ENCODE assay signal across 16 cellular contexts in genomic region chr11:95499516-95500135, GRCh38.
DNase-seq lines count a peak whose midpoint lies in the region; ATAC-seq and TF ChIP-seq lines count a peak whose summit lies in the region.
"Had no signal": no experiment of that assay in that cellular context is flagged by ENCODE, and none has a peak within 500 bp of the region (broad histone marks: within the 10 kb centered on the region; RNA-seq: fewer than 3 reads in every experiment).

No MANE protein-coding gene starts in this region.

- H3K27me3 ChIP-seq in GM23248 (replicated peaks; ENCODE audit: insufficient read depth) (no peaks in the 10 kb centered on the region), smooth muscle cell (ENCODE audit: low read depth) (no peaks in the 10 kb centered on the region)
- H3K27me3 ChIP-seq: body of pancreas had no signal

- H3K36me3 Mint-ChIP-seq in WTC11, result no peaks in the 10 kb centered on the region

- H3K9me3 Mint-ChIP-seq in WTC11, result no peaks in the 10 kb centered on the region

- H3F3A ChIP-seq in GM23248 (ENCODE audit: insufficient read depth) (peaks cover 13% of the 10 kb centered on the region; the same call in 1 of the 2 replicates), smooth muscle cell (ENCODE audit: low read depth) (peaks cover 18% of the 10 kb centered on the region)

- H3K9me3 ChIP-seq in GM23248 (ENCODE audit: low read depth), result no peaks in the 10 kb centered on the region
- no peaks in the 10 kb centered on the region for H3K9me3 ChIP-seq in smooth muscle cell (replicated peaks; ENCODE audit: low read depth)
- H3K9me3 ChIP-seq: body of pancreas had no signal

- DNase-seq in GM23248 (peak; percentile 77), WTC11 (ENCODE audit: low spot score) (no peak), fibroblast of villous mesenchyme (ENCODE audit: low read depth) (peak; percentile 48), smooth muscle cell (lab: John Stamatoyannopoulos, UW; ENCODE audit: unreplicated experiment) (no peak)
- DNase-seq in activated effector memory CD4-positive, alpha-beta T cell treated with anti-CD3 and anti-CD28 coated beads, Interleukin-2, amount 50 U/mL, for 16 hours, result no peak
- DNase-seq in activated CD4-positive, alpha-beta T cell treated with anti-CD3 and anti-CD28 coated beads for 4 hours, result no peak
- no peak for DNase-seq in stimulated activated CD4-positive, alpha-beta T cell treated with anti-CD3 and anti-CD28 coated beads, Interleukin-4, amount 100 ng/mL, for 24 hours
- DNase-seq in stimulated activated CD4-positive, alpha-beta T cell treated with anti-CD3 and anti-CD28 coated beads, Interleukin-1b, Interleukin-23, amount 100 ng/mL, for 48 hours, result no peak
- DNase-seq: activated naive CD4-positive, alpha-beta T cell treated with Interleukin-2 at 50 U/mL for 16 hours; body of pancreas; DMS79 treated with DMSO at 0.1 percent for 48 hours; foreskin melanocyte; stimulated activated CD8-positive, alpha-beta memory T cell treated with anti-CD3 and anti-CD28 coated beads, Interleukin-4, amount 100 ng/mL, for 48 hours had no signal

- peak overlapping the region; percentile 11; the same call in 1 of the 2 replicates for H3K27ac ChIP-seq in GM23248
- H3K27ac ChIP-seq in smooth muscle cell (ENCODE audit: low read depth), result peak overlapping the region; percentile 71
- H3K27ac ChIP-seq: body of pancreas, C4-2B had no signal

- POLR2A ChIA-PET in WTC11 (lab: Charles Lee), result no interaction called here

- H3K27ac Mint-ChIP-seq in WTC11, result peak overlapping the region; percentile 48; the same call in 1 of the 2 replicates
- H3K27ac Mint-ChIP-seq: dendritic cell treated with granulocyte-macrophage colony-stimulating factor and Interleukin-4, amounts not matched to agents 40 ng/mL and 50 ng/mL, for 4 days had no signal

- peaks cover 23% of the 10 kb centered on the region for H3K4me1 Mint-ChIP-seq in WTC11

- H3K4me1 ChIP-seq in GM23248 (ENCODE audit: insufficient read depth), result peaks cover 23% of the 10 kb centered on the region
- H3K4me1 ChIP-seq in smooth muscle cell (ENCODE audit: low read depth), result peaks cover 28% of the 10 kb centered on the region
- H3K4me1 ChIP-seq: body of pancreas had no signal

- H3K4me2 ChIP-seq in GM23248 (ENCODE audit: unreplicated experiment), result peak overlapping the region; percentile 39
- peak overlapping the region; percentile 28 for H3K4me2 ChIP-seq in smooth muscle cell

- no peaks in the 10 kb centered on the region for H3K9me2 ChIP-seq in GM23248 (ENCODE audit: insufficient read depth)

- no peak for TF ChIP-seq CTCF in WTC11 (IDR thresholded peaks at IDR 0.05)
- no peak for TF ChIP-seq CTCF in fibroblast of villous mesenchyme (IDR thresholded peaks at IDR 0.05; ENCODE audit: insufficient read depth, low read depth, low read length)
- no peak for TF ChIP-seq CTCF in smooth muscle cell (IDR thresholded peaks at IDR 0.05; ENCODE audit: borderline replicate concordance, insufficient read depth, poor library complexity, severe bottlenecking)

- H3K9ac ChIP-seq in GM23248 (no peak overlapping the region), smooth muscle cell (ENCODE audit: low read depth) (no peak overlapping the region)

- in situ Hi-C loops in GM23248 (cut with MboI), result no loop called here

- no peaks in the 10 kb centered on the region for H3K79me2 ChIP-seq in GM23248 (ENCODE audit: insufficient read depth)
- H3K79me2 ChIP-seq in smooth muscle cell (ENCODE audit: low read depth), result no peaks in the 10 kb centered on the region

- no peaks in the 10 kb centered on the region for H3K27me3 Mint-ChIP-seq in WTC11 (ENCODE audit: low read depth)

- peak; percentile 10; the same call in 1 of the 2 replicates for ATAC-seq in WTC11
- ATAC-seq: body of pancreas had no signal

- CTCF ChIA-PET in WTC11 (lab: Charles Lee), result interaction anchor here (0.9 to 1.9 kb wide), 2 partner anchors 206 to 345 kb away, joined by 6 read pairs; no protein-coding TSS in a partner anchor

- no peaks in the 10 kb centered on the region for H3K36me3 ChIP-seq in GM23248 (ENCODE audit: low read depth)
- H3K36me3 ChIP-seq in smooth muscle cell (ENCODE audit: low read depth), result no peaks in the 10 kb centered on the region

- no peak overlapping the region for H3K4me3 Mint-ChIP-seq in WTC11
- H3K4me3 Mint-ChIP-seq: dendritic cell treated with granulocyte-macrophage colony-stimulating factor and Interleukin-4, amounts not matched to agents 40 ng/mL and 50 ng/mL, for 4 days had no signal

- H3K4me3 ChIP-seq in GM23248, result no peak overlapping the region
- H3K4me3 ChIP-seq in fibroblast of villous mesenchyme (ENCODE audit: low read depth, low read length), result no peak overlapping the region
- H3K4me3 ChIP-seq in smooth muscle cell, result no peak overlapping the region
- H3K4me3 ChIP-seq: body of pancreas, lung had no signal

- H4K20me1 ChIP-seq in GM23248 (ENCODE audit: insufficient read depth) (no peaks in the 10 kb centered on the region), smooth muscle cell (ENCODE audit: low read depth) (no peaks in the 10 kb centered on the region)

- no peak overlapping the region for H2AFZ ChIP-seq in GM23248
- no peak overlapping the region for H2AFZ ChIP-seq in smooth muscle cell (ENCODE audit: low read depth)

TF ChIP-seq in WTC11, 78 proteins besides CTCF, POLR2A, EP300 and RAD21 (continues in another document):
- TF ChIP-seq OVOL2 (CRISPR knock-in tag; IDR thresholded peaks at IDR 0.05; ENCODE audit: borderline replicate concordance), result no peak
- TF ChIP-seq PRDM15 (CRISPR knock-in tag; IDR thresholded peaks at IDR 0.05), result no peak
- TF ChIP-seq USF2 (CRISPR knock-in tag; IDR thresholded peaks at IDR 0.05), result no peak
- TF ChIP-seq ZNF671 (CRISPR knock-in tag; IDR thresholded peaks at IDR 0.05), result no peak
- TF ChIP-seq SOX15 (CRISPR knock-in tag; IDR thresholded peaks at IDR 0.05), result no peak
- TF ChIP-seq AFF4 (CRISPR knock-in tag; IDR thresholded peaks at IDR 0.05; ENCODE audit: borderline replicate concordance), result no peak
- no peak for TF ChIP-seq TP53 (CRISPR knock-in tag; IDR thresholded peaks at IDR 0.05)

Comparison
In these comparisons a context has a peak if more than half of its experiments do, and no peak if none do; other contexts are left out.
1. DNase-seq: peak in GM23248 (single experiment) and fibroblast of villous mesenchyme (single experiment); none in WTC11 (single experiment), smooth muscle cell (single experiment), activated effector memory CD4-positive, alpha-beta T cell treated with anti-CD3 and anti-CD28 coated beads, Interleukin-2, amount 50 U/mL, for 16 hours (single experiment), activated CD4-positive, alpha-beta T cell treated with anti-CD3 and anti-CD28 coated beads for 4 hours (0 of 2), stimulated activated CD4-positive, alpha-beta T cell treated with anti-CD3 and anti-CD28 coated beads, Interleukin-4, amount 100 ng/mL, for 24 hours (single experiment) and stimulated activated CD4-positive, alpha-beta T cell treated with anti-CD3 and anti-CD28 coated beads, Interleukin-1b, Interleukin-23, amount 100 ng/mL, for 48 hours (single experiment).